24 cellular contexts compared by ENCODE assay signal in genomic region chr7:115840702-115841101, GRCh38.
"Had no signal": no experiment of that assay in that cellular context is flagged by ENCODE, and none has a peak within 500 bp of the region (broad histone marks: within the 10 kb centered on the region; RNA-seq: fewer than 3 reads in every experiment).

No MANE protein-coding gene starts in this region.

- DNase-seq: activated CD4-positive, alpha-beta T cell treated with anti-CD3 and anti-CD28 coated beads, Interleukin-2, amount 10 ng/mL, durations not matched to agents 24 days and 14 days; activated CD4-positive, CD25-positive, alpha-beta regulatory T cell; activated CD8-positive, alpha-beta memory T cell treated with anti-CD3 and anti-CD28 coated beads, Interleukin-2, amount 50 U/mL, for 48 hours; activated CD8-positive, alpha-beta T cell treated with anti-CD3 and anti-CD28 coated beads, Interleukin-2, amount 10 ng/mL, durations not matched to agents 7 days and 5 days; activated gamma-delta T cell; activated T-cell treated with anti-CD3 and anti-CD28 coated beads, Interleukin-2, amount 50 U/mL, for 72 hours; amygdala; body of pancreas; effector memory CD4-positive, alpha-beta T cell; heart right ventricle; left ventricle myocardium inferior; nucleus accumbens; right cardiac atrium; small intestine; upper lobe of left lung had no signal

- H3K27me3 ChIP-seq: body of pancreas, heart right ventricle, suprapubic skin, upper lobe of left lung had no signal

- H3K9me3 Mint-ChIP-seq: activated CD4-positive, alpha-beta T cell treated with anti-CD3 and anti-CD28 coated beads, Interleukin-2, amount 10 ng/mL, durations not matched to agents 24 days and 14 days; central memory CD8-positive, alpha-beta T cell; dendritic cell treated with granulocyte-macrophage colony-stimulating factor and Interleukin-4, amounts not matched to agents 40 ng/mL and 50 ng/mL, for 4 days; stimulated activated naive CD8-positive, alpha-beta T cell treated with anti-CD3 and anti-CD28 coated beads, Interleukin-15, Interleukin-2, amounts not matched to agents 100 ng/mL and 50 ng/mL, for 24 hours; T-helper 1 cell treated with Interleukin-12 subunit alpha and Interleukin-12 subunit beta and Interleukin-4 antibody, amounts not matched to agents 30 μg/mL and 1 μg/mL, for 36 hours had no signal

- H3K4me3 ChIP-seq: body of pancreas, heart right ventricle, left ventricle myocardium inferior, suprapubic skin, upper lobe of left lung had no signal

- H3K4me3 Mint-ChIP-seq: activated CD4-positive, alpha-beta T cell treated with anti-CD3 and anti-CD28 coated beads, Interleukin-2, amount 10 ng/mL, durations not matched to agents 24 days and 14 days; activated CD8-positive, alpha-beta T cell treated with anti-CD3 and anti-CD28 coated beads, Interleukin-2, amount 10 ng/mL, durations not matched to agents 7 days and 5 days; activated naive CD8-positive, alpha-beta T cell; activated T-cell treated with anti-CD3 and anti-CD28 coated beads, Interleukin-2, amount 50 U/mL, for 72 hours; central memory CD8-positive, alpha-beta T cell; dendritic cell treated with granulocyte-macrophage colony-stimulating factor and Interleukin-4, amounts not matched to agents 40 ng/mL and 50 ng/mL, for 4 days; memory B cell; nephron; stimulated activated naive CD8-positive, alpha-beta T cell treated with anti-CD3 and anti-CD28 coated beads, Interleukin-15, Interleukin-2, amounts not matched to agents 100 ng/mL and 50 ng/mL, for 24 hours; T-helper 1 cell treated with Interleukin-12 subunit alpha and Interleukin-12 subunit beta and Interleukin-4 antibody, amounts not matched to agents 30 μg/mL and 1 μg/mL, for 36 hours had no signal

- H3K4me1 Mint-ChIP-seq: activated CD4-positive, alpha-beta T cell treated with anti-CD3 and anti-CD28 coated beads, Interleukin-2, amount 10 ng/mL, durations not matched to agents 24 days and 14 days; central memory CD8-positive, alpha-beta T cell; memory B cell; nephron had no signal

- H3K27me3 Mint-ChIP-seq: activated CD4-positive, alpha-beta T cell treated with anti-CD3 and anti-CD28 coated beads, Interleukin-2, amount 10 ng/mL, durations not matched to agents 24 days and 14 days; activated naive CD8-positive, alpha-beta T cell; central memory CD8-positive, alpha-beta T cell; stimulated activated naive CD8-positive, alpha-beta T cell treated with anti-CD3 and anti-CD28 coated beads, Interleukin-15, Interleukin-2, amounts not matched to agents 100 ng/mL and 50 ng/mL, for 24 hours had no signal

- ATAC-seq: activated CD8-positive, alpha-beta T cell treated with anti-CD3 and anti-CD28 coated beads, Interleukin-2, amount 10 ng/mL, durations not matched to agents 7 days and 5 days; activated T-cell treated with anti-CD3 and anti-CD28 coated beads, Interleukin-2, amount 50 U/mL, for 72 hours; body of pancreas; heart right ventricle; right cardiac atrium had no signal

- H3K4me1 ChIP-seq: body of pancreas, left ventricle myocardium inferior, suprapubic skin, upper lobe of left lung had no signal

- H3K36me3 Mint-ChIP-seq: activated naive CD8-positive, alpha-beta T cell; memory B cell had no signal

- H3K36me3 ChIP-seq: heart right ventricle, left ventricle myocardium inferior, suprapubic skin, upper lobe of left lung had no signal

- H3K27ac ChIP-seq: body of pancreas, epithelial cell of prostate, heart right ventricle, left ventricle myocardium inferior, suprapubic skin, upper lobe of left lung had no signal

- H3K27ac Mint-ChIP-seq: activated CD4-positive, alpha-beta T cell treated with anti-CD3 and anti-CD28 coated beads, Interleukin-2, amount 10 ng/mL, durations not matched to agents 24 days and 14 days; activated CD8-positive, alpha-beta T cell treated with anti-CD3 and anti-CD28 coated beads, Interleukin-2, amount 10 ng/mL, durations not matched to agents 7 days and 5 days; activated naive CD8-positive, alpha-beta T cell; activated T-cell treated with anti-CD3 and anti-CD28 coated beads, Interleukin-2, amount 50 U/mL, for 72 hours; dendritic cell treated with granulocyte-macrophage colony-stimulating factor and Interleukin-4, amounts not matched to agents 40 ng/mL and 50 ng/mL, for 4 days; memory B cell; nephron; stimulated activated naive CD8-positive, alpha-beta T cell treated with anti-CD3 and anti-CD28 coated beads, Interleukin-15, Interleukin-2, amounts not matched to agents 100 ng/mL and 50 ng/mL, for 24 hours; T-helper 1 cell treated with Interleukin-12 subunit alpha and Interleukin-12 subunit beta and Interleukin-4 antibody, amounts not matched to agents 30 μg/mL and 1 μg/mL, for 36 hours had no signal

- H3K9me3 ChIP-seq: body of pancreas, heart right ventricle, left ventricle myocardium inferior, suprapubic skin, upper lobe of left lung had no signal
